In the genomic region with DNA sequence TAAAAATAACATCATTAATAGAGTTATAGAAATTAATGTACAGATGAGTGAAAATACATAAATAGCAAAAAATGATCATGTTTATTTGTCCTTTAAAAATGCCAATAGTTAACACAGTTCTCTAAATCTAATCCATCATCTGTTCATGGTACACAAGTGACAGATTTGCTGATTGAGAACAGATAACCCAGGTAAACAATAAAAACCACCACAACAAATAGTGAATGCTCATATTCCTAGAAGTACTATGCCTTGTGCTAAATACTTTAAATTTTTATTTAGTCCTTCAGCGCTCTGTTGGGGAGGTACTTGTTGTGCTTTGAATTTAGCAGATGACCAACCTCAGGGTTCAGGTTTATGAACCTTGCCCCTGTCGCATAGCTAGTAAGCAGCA, we compare ENCODE assay signal across 32 cellular contexts.
"Had no signal": no experiment of that assay in that cellular context is flagged by ENCODE, and none has a peak within 500 bp of the region (broad histone marks: within the 10 kb centered on the region; RNA-seq: fewer than 3 reads in every experiment).

No MANE protein-coding gene starts in this region.

- DNase-seq: naive thymus-derived CD8-positive, alpha-beta T cell; nephron progenitor cell; occipital lobe; ovary; posterior cingulate gyrus; psoas muscle; right cardiac atrium; right lobe of liver; sigmoid colon; spleen; stimulated activated CD4-positive, alpha-beta T cell treated with anti-CD3 and anti-CD28 coated beads, Interleukin-12 subunit alpha, Interleukin-12 subunit beta, amount 100 ng/mL, for 4 hours; stimulated activated CD4-positive, alpha-beta T cell treated with anti-CD3 and anti-CD28 coated beads, Interleukin-1b, Interleukin-23, amount 100 ng/mL, for 48 hours; stimulated activated CD4-positive, alpha-beta T cell treated with anti-CD3 and anti-CD28 coated beads, Interleukin-4, amount 100 ng/mL, for 1 hour; stimulated activated CD4-positive, alpha-beta T cell treated with anti-CD3 and anti-CD28 coated beads, Interleukin-4, amount 100 ng/mL, for 4 hours; stimulated activated CD8-positive, alpha-beta memory T cell treated with anti-CD3 and anti-CD28 coated beads, Interleukin-4, amount 100 ng/mL, for 48 hours; stimulated activated naive CD4-positive, alpha-beta T cell; stimulated activated naive CD8-positive, alpha-beta T cell treated with anti-CD3 and anti-CD28 coated beads, Interleukin-15, amount 100 ng/mL, for 72 hours; stimulated activated naive CD8-positive, alpha-beta T cell treated with anti-CD3 and anti-CD28 coated beads, Interleukin-15, Interleukin-2, amounts not matched to agents 100 U/mL and 50 U/mL, for 24 hours; substantia nigra; testis; tibial artery; transverse colon; upper lobe of right lung; uterus had no signal

- H3K27ac Mint-ChIP-seq: naive thymus-derived CD8-positive, alpha-beta T cell; natural killer cell treated with Interleukin-12 subunit alpha and Interleukin-12 subunit beta and Interleukin-15 and Interleukin-18, amount 100 ng/mL, for 72 hours; nephron progenitor cell; stimulated activated memory B cell treated with anti-CD40 and anti-IgM and Interleukin-4, amounts not matched to agents 10 μg/mL and 1 μg/mL and 100 μg/mL, for 72 hours; stimulated activated naive CD8-positive, alpha-beta T cell treated with anti-CD3 and anti-CD28 coated beads, Interleukin-15, amount 100 ng/mL, for 72 hours; type B pancreatic cell had no signal

- H3K4me3 ChIP-seq: ovary, psoas muscle, right lobe of liver, sigmoid colon, smooth muscle cell, spleen, suprapubic skin, testis, tibial artery, transverse colon, upper lobe of right lung, uterus had no signal

- H3K27ac ChIP-seq: ovary, parathyroid adenoma, psoas muscle, right lobe of liver, sigmoid colon, spleen, suprapubic skin, testis, tibial artery, transverse colon, upper lobe of right lung, uterus had no signal

- H3K4me1 Mint-ChIP-seq: naive thymus-derived CD8-positive, alpha-beta T cell; stimulated activated memory B cell treated with anti-CD40 and anti-IgM and Interleukin-4, amounts not matched to agents 10 μg/mL and 1 μg/mL and 100 μg/mL, for 72 hours; stimulated activated naive CD8-positive, alpha-beta T cell treated with anti-CD3 and anti-CD28 coated beads, Interleukin-15, amount 100 ng/mL, for 72 hours had no signal

- H3K36me3 ChIP-seq: ovary, right lobe of liver, sigmoid colon, spleen, suprapubic skin, tibial artery, transverse colon, upper lobe of right lung, uterus had no signal

- H3K4me1 ChIP-seq: parathyroid adenoma, psoas muscle, right lobe of liver, sigmoid colon, suprapubic skin, testis, transverse colon, upper lobe of right lung, uterus had no signal

- H3K9me3 Mint-ChIP-seq: nephron progenitor cell; stimulated activated memory B cell treated with anti-CD40 and anti-IgM and Interleukin-4, amounts not matched to agents 10 μg/mL and 1 μg/mL and 100 μg/mL, for 72 hours; stimulated activated naive CD8-positive, alpha-beta T cell treated with anti-CD3 and anti-CD28 coated beads, Interleukin-15, amount 100 ng/mL, for 72 hours; type B pancreatic cell had no signal

- H3K4me3 Mint-ChIP-seq: naive thymus-derived CD8-positive, alpha-beta T cell; natural killer cell treated with Interleukin-12 subunit alpha and Interleukin-12 subunit beta and Interleukin-15 and Interleukin-18, amount 100 ng/mL, for 72 hours; nephron progenitor cell; neural crest cell; stimulated activated memory B cell treated with anti-CD40 and anti-IgM and Interleukin-4, amounts not matched to agents 10 μg/mL and 1 μg/mL and 100 μg/mL, for 72 hours; stimulated activated naive CD8-positive, alpha-beta T cell treated with anti-CD3 and anti-CD28 coated beads, Interleukin-15, amount 100 ng/mL, for 72 hours had no signal

- H3K9me3 ChIP-seq: ovary, psoas muscle, right lobe of liver, sigmoid colon, spleen, suprapubic skin, testis, tibial artery, transverse colon, upper lobe of right lung, uterus had no signal

- H3K36me3 Mint-ChIP-seq: naive thymus-derived CD8-positive, alpha-beta T cell; natural killer cell treated with Interleukin-12 subunit alpha and Interleukin-12 subunit beta and Interleukin-15 and Interleukin-18, amount 100 ng/mL, for 72 hours; stimulated activated memory B cell treated with anti-CD40 and anti-IgM and Interleukin-4, amounts not matched to agents 10 μg/mL and 1 μg/mL and 100 μg/mL, for 72 hours; type B pancreatic cell had no signal

- H3K27me3 Mint-ChIP-seq: natural killer cell treated with Interleukin-12 subunit alpha and Interleukin-12 subunit beta and Interleukin-15 and Interleukin-18, amount 100 ng/mL, for 72 hours; progenitor cell of endocrine pancreas; stimulated activated memory B cell treated with anti-CD40 and anti-IgM and Interleukin-4, amounts not matched to agents 10 μg/mL and 1 μg/mL and 100 μg/mL, for 72 hours; stimulated activated naive CD8-positive, alpha-beta T cell treated with anti-CD3 and anti-CD28 coated beads, Interleukin-15, amount 100 ng/mL, for 72 hours; type B pancreatic cell had no signal

- ATAC-seq: naive thymus-derived CD8-positive, alpha-beta T cell; natural killer cell treated with Interleukin-12 subunit alpha and Interleukin-12 subunit beta and Interleukin-15 and Interleukin-18, amount 100 ng/mL, for 72 hours; psoas muscle; right cardiac atrium; right lobe of liver; stimulated activated memory B cell treated with anti-CD40 and anti-IgM and Interleukin-4, amounts not matched to agents 10 μg/mL and 1 μg/mL and 100 μg/mL, for 72 hours; stimulated activated naive CD8-positive, alpha-beta T cell treated with anti-CD3 and anti-CD28 coated beads, Interleukin-15, amount 100 ng/mL, for 72 hours; stimulated activated naive CD8-positive, alpha-beta T cell treated with anti-CD3 and anti-CD28 coated beads, Interleukin-15, Interleukin-2, amounts not matched to agents 100 U/mL and 50 U/mL, for 24 hours; upper lobe of right lung had no signal

- H2AFZ ChIP-seq: parathyroid adenoma had no signal

- H3K4me2 ChIP-seq: smooth muscle cell had no signal

- H3K79me2 ChIP-seq: parathyroid adenoma had no signal

- H3K27me3 ChIP-seq: ovary, right lobe of liver, sigmoid colon, spleen, suprapubic skin, testis, tibial artery, transverse colon, upper lobe of right lung, uterus had no signal

- H3K9ac ChIP-seq: parathyroid adenoma had no signal
